Comparison of ENCODE assay signal across 8 cellular contexts in the genomic region with DNA sequence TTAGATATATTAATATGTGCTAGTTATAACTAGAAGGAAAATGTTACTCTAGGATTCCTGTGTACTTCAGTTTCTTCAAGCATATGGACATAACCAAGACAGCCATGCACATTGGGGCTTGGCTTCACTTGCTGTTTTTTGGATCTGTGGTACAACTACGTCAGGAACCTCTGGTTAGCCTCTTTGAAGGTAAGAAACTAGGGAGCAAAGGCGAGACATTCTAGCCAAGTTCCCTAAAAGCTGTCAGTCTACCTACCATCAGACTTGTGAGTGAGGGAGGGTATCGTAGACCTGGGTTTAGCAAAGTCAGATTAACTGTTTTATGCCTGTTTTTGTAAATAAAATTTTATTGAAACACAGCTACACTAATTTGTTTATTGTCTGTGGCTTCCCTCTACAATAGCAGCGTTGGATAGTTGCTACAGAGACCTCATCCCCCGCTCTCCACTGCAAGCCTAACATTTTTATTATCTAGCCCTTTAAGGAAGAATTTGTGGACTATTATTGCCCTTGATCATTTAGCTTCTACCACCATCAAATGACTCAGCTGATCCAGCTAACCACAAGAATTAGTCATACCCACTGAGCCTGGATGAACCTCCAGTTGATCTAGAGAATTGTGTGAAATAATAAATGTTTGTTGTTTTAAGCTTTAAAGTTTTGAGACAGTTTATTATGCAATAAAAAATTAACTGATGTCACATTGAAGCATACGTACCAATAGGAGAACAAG. TPM values are rescaled to one million over a fixed set of nuclear protein-coding genes. Genes with fewer than 3 reads are reported as not detected.
DNase-seq lines count a peak whose midpoint lies in the region; FAIRE-seq and TF ChIP-seq lines count a peak whose summit lies in the region.

No MANE protein-coding gene starts in this region.

- no peak for TF ChIP-seq CTCF in astrocyte (IDR thresholded peaks at IDR 0.05; ENCODE audit: insufficient read depth, low read depth, low read length)

- no peak overlapping the region for H2AFZ ChIP-seq in astrocyte (ENCODE audit: low read depth, low read length)

- no peaks in the 10 kb centered on the region for H3K36me3 ChIP-seq in astrocyte (ENCODE audit: insufficient read depth, low read length)

- no peak overlapping the region for H3K27ac ChIP-seq in astrocyte (ENCODE audit: low read depth, low read length)

- no peaks in the 10 kb centered on the region for H3K79me2 ChIP-seq in astrocyte (ENCODE audit: insufficient read depth, low read length)

- FAIRE-seq in astrocyte (lab: Jason Lieb, UNC), result peak; percentile 87

- peaks cover 21% of the 10 kb centered on the region for H3K4me1 ChIP-seq in astrocyte (ENCODE audit: insufficient read depth, low read length)

- peak; percentile 96 for DNase-seq in EL
- peak; percentile 91 for DNase-seq in LoVo (ENCODE audit: low spot score)
- peak; percentile 98 for DNase-seq in astrocyte (ENCODE audit: low read depth)
- peak; percentile 89 for DNase-seq in myocyte (ENCODE audit: low read depth)
- DNase-seq in T-helper 9 cell, result no peak
- DNase-seq in NCI-H1694 treated with DMSO at 0.1 percent for 48 hours (lab: John Stamatoyannopoulos, UW), result no peak
- no peak for DNase-seq in anterior cingulate cortex (lab: John Stamatoyannopoulos, UW)
- DNase-seq in NCI-H1105 (lab: John Stamatoyannopoulos, UW), result no peak

- no peaks in the 10 kb centered on the region for H3K27me3 Mint-ChIP-seq in astrocyte (ENCODE audit: low read depth, unreplicated experiment)

- no peak overlapping the region for H3K4me3 ChIP-seq in astrocyte (ENCODE audit: insufficient read depth, low read depth, low read length)

- H4K20me1 ChIP-seq in astrocyte (ENCODE audit: insufficient read depth, low read length), result peaks cover 5% of the 10 kb centered on the region

- no peaks in the 10 kb centered on the region for H3K9me3 ChIP-seq in astrocyte (ENCODE audit: insufficient read depth, low read depth, low read length)

- no peaks in the 10 kb centered on the region for H3K27me3 ChIP-seq in astrocyte (ENCODE audit: insufficient read depth, low read length)

- no peaks in the 10 kb centered on the region for H3K9me3 Mint-ChIP-seq in astrocyte (ENCODE audit: unreplicated experiment)

- no peak overlapping the region for H3K27ac Mint-ChIP-seq in astrocyte (ENCODE audit: unreplicated experiment)

- no peak overlapping the region for H3K9ac ChIP-seq in astrocyte (ENCODE audit: low read length)

- peak overlapping the region; percentile 70 for H3K4me2 ChIP-seq in astrocyte (ENCODE audit: low read length)

- no peaks in the 10 kb centered on the region for H3K36me3 Mint-ChIP-seq in astrocyte (ENCODE audit: low read depth, unreplicated experiment)

- no peak overlapping the region for H3K4me3 Mint-ChIP-seq in astrocyte (ENCODE audit: unreplicated experiment)

- H3K4me1 Mint-ChIP-seq in astrocyte (ENCODE audit: low read depth, unreplicated experiment), result peaks cover 43% of the 10 kb centered on the region

RNA-seq across cellular contexts. Expression of gene RSRC1, which starts 58.0 kb away (rescaled TPM):
- total RNA-seq in astrocyte (22.9 and 28.5 TPM in 2 replicates), myocyte (29.0 and 34.3 TPM in 2 replicates)
- polyA plus RNA-seq in myocyte (2012), result 13.3 TPM

Comparison
In these comparisons a context has a peak if more than half of its experiments do, and no peak if none do; other contexts are left out.
1. DNase-seq: peak in EL (single experiment), LoVo (single experiment), astrocyte (single experiment) and myocyte (single experiment); none in T-helper 9 cell (single experiment), NCI-H1694 treated with DMSO at 0.1 percent for 48 hours (single experiment), anterior cingulate cortex (0 of 58) and NCI-H1105 (single experiment).